ENCODE assay signal across 8 cellular contexts in the genomic region with DNA sequence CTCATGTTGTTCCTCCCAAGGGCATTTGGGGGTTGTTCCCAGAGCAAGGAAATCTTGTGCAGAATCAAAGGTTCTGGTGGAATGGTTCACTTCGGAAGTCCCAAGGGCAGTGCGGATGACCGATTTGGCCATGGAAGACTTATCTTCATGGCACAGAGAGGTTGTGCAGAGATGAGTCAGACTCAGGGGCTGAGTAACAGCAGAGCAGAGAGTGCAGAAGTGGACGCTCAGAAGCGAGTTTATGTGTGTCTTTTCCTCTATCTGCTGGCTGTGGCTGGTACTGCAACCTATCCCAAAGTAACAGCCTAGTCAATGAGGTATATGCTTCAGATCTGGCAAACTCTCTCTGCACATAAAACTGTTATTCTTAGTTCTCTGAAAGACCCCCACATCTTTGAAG.
DNase-seq lines count a peak whose midpoint lies in the region; ATAC-seq and TF ChIP-seq lines count a peak whose summit lies in the region.

No MANE protein-coding gene starts in this region.

- no peaks in the 10 kb centered on the region for H3K9me3 Mint-ChIP-seq in activated CD8-positive, alpha-beta T cell treated with anti-CD3 and anti-CD28 coated beads for 36 hours

- POLR2A ChIA-PET in activated CD8-positive, alpha-beta T cell treated with anti-CD3 and anti-CD28 coated beads for 36 hours (lab: Charles Lee), result no interaction called here

- TF ChIP-seq POLR2A in NB4 (IDR thresholded peaks at IDR 0.05; ENCODE audit: extremely low read depth, insufficient read length), result no peak

- peak; percentile 75 for DNase-seq in ACHN
- peak; percentile 57 for DNase-seq in NB4 (ENCODE audit: low read depth)
- peak; percentile 90 for DNase-seq in choroid plexus epithelial cell (ENCODE audit: low read depth)
- peak; percentile 38 for DNase-seq in medulla oblongata (ENCODE audit: extremely low spot score)
- DNase-seq in COLO668 (lab: John Stamatoyannopoulos, UW; ENCODE audit: unreplicated experiment), result no peak
- DNase-seq in activated CD8-positive, alpha-beta T cell treated with anti-CD3 and anti-CD28 coated beads for 36 hours, result no peak

- CTCF ChIA-PET in activated CD8-positive, alpha-beta T cell treated with anti-CD3 and anti-CD28 coated beads for 36 hours (lab: Charles Lee), result no interaction called here

- no peak overlapping the region for H3K27ac Mint-ChIP-seq in activated CD8-positive, alpha-beta T cell treated with anti-CD3 and anti-CD28 coated beads for 36 hours

- in situ Hi-C loops in ACHN (cut with HindIII; ENCODE audit: low pct_ligation_motif_present, low pct_unique_long_range_greater_than_20kb, low sequenced_read_pairs), result no loop called here

- H3K4me3 ChIP-seq in NB4 (ENCODE audit: low read depth, low read length) (no peak overlapping the region), choroid plexus epithelial cell (ENCODE audit: low read depth, low read length) (no peak overlapping the region)

- no peaks in the 10 kb centered on the region for H3K36me3 Mint-ChIP-seq in activated CD8-positive, alpha-beta T cell treated with anti-CD3 and anti-CD28 coated beads for 36 hours (ENCODE audit: low read depth)

- H3K4me1 Mint-ChIP-seq in activated CD8-positive, alpha-beta T cell treated with anti-CD3 and anti-CD28 coated beads for 36 hours (ENCODE audit: low read depth), result no peaks in the 10 kb centered on the region

- no peak overlapping the region for H3K4me3 Mint-ChIP-seq in activated CD8-positive, alpha-beta T cell treated with anti-CD3 and anti-CD28 coated beads for 36 hours

- H3K27me3 Mint-ChIP-seq in activated CD8-positive, alpha-beta T cell treated with anti-CD3 and anti-CD28 coated beads for 36 hours, result peaks cover 3% of the 10 kb centered on the region

- ATAC-seq in GM18511 (IDR thresholded peaks at IDR 0.05; ENCODE audit: unreplicated experiment) (peak; percentile 96), HG02884 (IDR thresholded peaks at IDR 0.05; ENCODE audit: unreplicated experiment) (peak; percentile 95)
- ATAC-seq in activated CD8-positive, alpha-beta T cell treated with anti-CD3 and anti-CD28 coated beads for 36 hours, result no peak

- intact Hi-C loops in activated CD8-positive, alpha-beta T cell treated with anti-CD3 and anti-CD28 coated beads for 36 hours (cut with micrococcal nuclease), result no loop called here

- TF ChIP-seq CTCF in NB4 (IDR thresholded peaks at IDR 0.05; ENCODE audit: low read depth, low read length) (peak; percentile 55), choroid plexus epithelial cell (conservative IDR thresholded peaks at IDR 0.05; ENCODE audit: low read depth, low read length) (peak; percentile 84)
- no peak for TF ChIP-seq CTCF in activated CD8-positive, alpha-beta T cell treated with anti-CD3 and anti-CD28 coated beads for 36 hours (IDR thresholded peaks at IDR 0.05)

Comparison
In these comparisons a context has a peak if more than half of its experiments do, and no peak if none do; other contexts are left out.
1. DNase-seq: peak in ACHN (single experiment), NB4 (single experiment), choroid plexus epithelial cell (single experiment) and medulla oblongata (single experiment); none in COLO668 (single experiment) and activated CD8-positive, alpha-beta T cell treated with anti-CD3 and anti-CD28 coated beads for 36 hours (single experiment).